Comparison of ENCODE assay signal across 1 cellular context in genomic region chr9:82750411-82750918, GRCh38.
TF ChIP-seq lines count a peak whose summit lies in the region.

No MANE protein-coding gene starts in this region.

TF ChIP-seq in H1, 55 proteins besides CTCF, POLR2A, EP300 and RAD21:
- no peak for TF ChIP-seq BACH1 (IDR thresholded peaks at IDR 0.05; ENCODE audit: low read length)
- TF ChIP-seq USF2 (IDR thresholded peaks at IDR 0.05; ENCODE audit: low read length): no peak
- TF ChIP-seq CEBPB (IDR thresholded peaks at IDR 0.05; ENCODE audit: low read depth, low read length): no peak
- TF ChIP-seq CHD7 (IDR thresholded peaks at IDR 0.05; ENCODE audit: insufficient replicate concordance, low read length): no peak
